7 cellular contexts compared by ENCODE assay signal in the genomic region with DNA sequence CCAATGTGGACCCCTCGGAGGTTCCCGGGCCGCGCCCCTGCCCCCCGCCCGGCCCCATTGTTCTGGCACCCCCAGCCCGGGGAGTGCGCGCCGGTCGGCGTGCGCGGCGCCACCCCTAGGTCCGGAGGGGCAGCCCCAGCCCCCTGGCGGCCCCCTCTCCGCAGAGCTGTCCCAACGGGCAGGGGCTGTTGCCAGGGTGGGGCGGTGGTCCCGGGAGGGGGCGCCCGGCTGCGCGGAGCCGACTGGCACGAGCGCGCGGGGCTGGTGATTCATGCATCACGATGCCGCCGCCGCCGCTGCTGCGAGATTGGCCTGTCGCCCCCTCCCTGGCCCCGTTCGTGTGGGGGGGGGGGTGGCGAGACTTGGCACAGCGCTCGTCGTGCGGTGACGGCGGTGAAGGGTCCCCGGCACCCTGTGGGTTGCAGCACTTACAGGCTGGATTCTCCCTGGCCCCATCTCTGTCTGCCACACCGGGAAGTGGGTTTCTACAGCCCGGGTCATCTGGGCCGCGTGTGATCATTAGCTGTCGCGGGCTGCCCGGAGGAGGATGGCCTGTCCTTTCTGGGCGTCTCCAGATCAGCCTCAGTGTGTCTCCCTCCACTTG. TPM values are rescaled to one million over a fixed set of nuclear protein-coding genes. Genes with fewer than 3 reads are reported as not detected.
DNase-seq lines count a peak whose midpoint lies in the region; ATAC-seq, FAIRE-seq and TF ChIP-seq lines count a peak whose summit lies in the region.

No MANE protein-coding gene starts in this region.

- peaks cover 11 to 14% of the 10 kb centered on the region in 2 donors for H3K27me3 Mint-ChIP-seq in effector memory CD8-positive, alpha-beta T cell
- peaks cover 2 to 25% (median 12%) of the 10 kb centered on the region in 5 donors for H3K27me3 Mint-ChIP-seq in naive thymus-derived CD8-positive, alpha-beta T cell

- H3K9me3 Mint-ChIP-seq in effector memory CD8-positive, alpha-beta T cell = no peaks in the 10 kb centered on the region
- no peaks in the 10 kb centered on the region for H3K9me3 Mint-ChIP-seq in naive thymus-derived CD8-positive, alpha-beta T cell

- H3K27ac Mint-ChIP-seq in effector memory CD8-positive, alpha-beta T cell = peak overlapping the region in 1 of 2 donors; percentile 59
- peak overlapping the region in 1 of 10 donors; percentile 62 for H3K27ac Mint-ChIP-seq in naive thymus-derived CD8-positive, alpha-beta T cell

- peak; percentile 67 for ATAC-seq in effector memory CD8-positive, alpha-beta T cell (replicated peaks)
- peak; percentile 29 to 51 for ATAC-seq in naive thymus-derived CD8-positive, alpha-beta T cell

- FAIRE-seq in D721Med (lab: Jason Lieb, UNC) = no peak

- peak overlapping the region; percentile 67 to 68 for H3K4me3 Mint-ChIP-seq in effector memory CD8-positive, alpha-beta T cell
- peak overlapping the region; percentile 59 to 82 (median 69) for H3K4me3 Mint-ChIP-seq in naive thymus-derived CD8-positive, alpha-beta T cell

- no peak for TF ChIP-seq CTCF in D721Med (IDR thresholded peaks at IDR 0.05; ENCODE audit: insufficient read depth, missing control alignments)

- H3K27ac ChIP-seq in temporal lobe (ENCODE audit: low read depth, low read length) = peak overlapping the region; percentile 80

- H3K4me1 Mint-ChIP-seq in effector memory CD8-positive, alpha-beta T cell (ENCODE audit: low read depth in 2 of 2) = peaks cover 0 to 8% of the 10 kb centered on the region in 2 donors
- peaks cover 4 to 17% (median 9%) of the 10 kb centered on the region in 4 donors for H3K4me1 Mint-ChIP-seq in naive thymus-derived CD8-positive, alpha-beta T cell

- DNase-seq in HuH-7.5 (ENCODE audit: low spot score) (peak; percentile 73), NCI-H526 (lab: John Stamatoyannopoulos, UW) (no peak), D721Med (ENCODE audit: insufficient read length, low spot score) (no peak)
- peak; percentile 38 to 51 for DNase-seq in activated CD4-positive, alpha-beta T cell treated with anti-CD3 and anti-CD28 coated beads, Interleukin-2, amount 50 U/mL, for 48 hours
- DNase-seq in effector memory CD8-positive, alpha-beta T cell = peak; percentile 25 to 47 (median 41)
- DNase-seq in naive thymus-derived CD8-positive, alpha-beta T cell = peak in 6 of 10 donors; percentile 8 to 28 (median 16)

- peaks cover 11% of the 10 kb centered on the region for H3K36me3 Mint-ChIP-seq in effector memory CD8-positive, alpha-beta T cell (ENCODE audit: insufficient read depth)
- no peaks in the 10 kb centered on the region for H3K36me3 Mint-ChIP-seq in naive thymus-derived CD8-positive, alpha-beta T cell

- POLR2A ChIA-PET in naive thymus-derived CD8-positive, alpha-beta T cell (lab: Charles Lee) = interaction anchor here (0.7 kb wide), 1 partner anchor 414 kb away, joined by 3 read pairs; no protein-coding TSS in a partner anchor

RNA-seq across cellular contexts. Expression of a gene that starts 0.8 kb away (rescaled TPM):
- not detected for total RNA-seq in naive thymus-derived CD8-positive, alpha-beta T cell
- under 1 TPM in 1 of 3 donors, not detected in 2; 0.30 TPM for polyA plus RNA-seq in naive thymus-derived CD8-positive, alpha-beta T cell
- 138 TPM for total RNA-seq in temporal lobe

Comparison
In these comparisons a context has a peak if more than half of its experiments do, and no peak if none do; other contexts are left out.
1. DNase-seq: peak in HuH-7.5 (single experiment), activated CD4-positive, alpha-beta T cell treated with anti-CD3 and anti-CD28 coated beads, Interleukin-2, amount 50 U/mL, for 48 hours (2 of 2), effector memory CD8-positive, alpha-beta T cell (3 of 3) and naive thymus-derived CD8-positive, alpha-beta T cell (6 of 10); none in NCI-H526 (0 of 2) and D721Med (single experiment).
2. RNA of a gene that starts 0.8 kb away (total RNA-seq): 138 TPM in temporal lobe (single experiment); not detected in naive thymus-derived CD8-positive, alpha-beta T cell; every median in the first group is over 100 times any median in the second.